9 cellular contexts compared by ENCODE assay signal in genomic region chr5:42948961-42949347, GRCh38.
A peak's percentile ranks its signal among the peaks of the same experiment; 100 is the strongest.
DNase-seq lines count a peak whose midpoint lies in the region; ATAC-seq and TF ChIP-seq lines count a peak whose summit lies in the region.
"Had no signal": no experiment of that assay in that cellular context is flagged by ENCODE, and none has a peak within 500 bp of the region (broad histone marks: within the 10 kb centered on the region; RNA-seq: fewer than 3 reads in every experiment).

No MANE protein-coding gene starts in this region.

- peaks cover 59% of the 10 kb centered on the region for H3K27me3 ChIP-seq in DOHH2 (ENCODE audit: control insufficient read depth, low read length)

- no peaks in the 10 kb centered on the region for H4K20me1 ChIP-seq in DOHH2 (ENCODE audit: control insufficient read depth, insufficient read depth, low read depth, low read length)

- ATAC-seq in HG02884 (IDR thresholded peaks at IDR 0.05; ENCODE audit: unreplicated experiment) (peak; percentile 1), natural killer cell (no peak), HG03469 (IDR thresholded peaks at IDR 0.05; ENCODE audit: unreplicated experiment) (no peak), HG02970 (IDR thresholded peaks at IDR 0.05; ENCODE audit: low FRiP score, unreplicated experiment) (no peak)
- no peak for ATAC-seq in activated naive CD8-positive, alpha-beta T cell treated with anti-CD3 and anti-CD28 coated beads, Interleukin-2, amount 10 ng/mL, durations not matched to agents 7 days and 5 days (ENCODE audit: low read depth)

- H3F3A ChIP-seq in DOHH2 (ENCODE audit: control insufficient read depth, insufficient read depth): no peaks in the 10 kb centered on the region

- no peaks in the 10 kb centered on the region for H3K9me3 Mint-ChIP-seq in activated naive CD8-positive, alpha-beta T cell treated with anti-CD3 and anti-CD28 coated beads, Interleukin-2, amount 10 ng/mL, durations not matched to agents 7 days and 5 days
- peaks cover 0 to 3% of the 10 kb centered on the region in 2 donors for H3K9me3 Mint-ChIP-seq in natural killer cell

- H3K4me1 Mint-ChIP-seq in activated naive CD8-positive, alpha-beta T cell treated with anti-CD3 and anti-CD28 coated beads, Interleukin-2, amount 10 ng/mL, durations not matched to agents 7 days and 5 days: peaks cover 23% of the 10 kb centered on the region
- peaks cover 33 to 44% of the 10 kb centered on the region in 2 donors for H3K4me1 Mint-ChIP-seq in natural killer cell

- DNase-seq in activated naive CD8-positive, alpha-beta T cell treated with anti-CD3 and anti-CD28 coated beads, Interleukin-2, amount 10 ng/mL, durations not matched to agents 7 days and 5 days: no peak
- DNase-seq in natural killer cell: no peak
- DNase-seq in hepatic stellate cell (ENCODE audit: low spot score): no peak
- no peak for DNase-seq in central memory CD4-positive, alpha-beta T cell
- DNase-seq: posterior cingulate gyrus had no signal

- POLR2A ChIA-PET in activated naive CD8-positive, alpha-beta T cell treated with anti-CD3 and anti-CD28 coated beads, Interleukin-2, amount 10 ng/mL, durations not matched to agents 7 days and 5 days (lab: Charles Lee): interaction anchor here (0.9 to 9.0 kb wide), 11 partner anchors 10 to 1045 kb away, joined by 3 to 303 read pairs (median 29); partner anchors contain the start of genes ANXA2R, RIMOC1 and ZNF131

- no peaks in the 10 kb centered on the region for H3K9me2 ChIP-seq in DOHH2 (replicated peaks; ENCODE audit: control insufficient read depth, low read length)

- H3K4me3 ChIP-seq in DOHH2 (ENCODE audit: low read length): peak overlapping the region; percentile 26

- intact Hi-C loops in natural killer cell (cut with micrococcal nuclease): loop anchor here (1.0 kb wide), 2 partner anchors 91 to 156 kb away; partner anchors contain the start of gene ANXA2R

- H3K4me1 ChIP-seq in DOHH2 (ENCODE audit: control insufficient read depth, low read length): peaks cover 32% of the 10 kb centered on the region

- peak overlapping the region; percentile 61 for H3K4me2 ChIP-seq in DOHH2 (ENCODE audit: low read length)

- H3K4me3 Mint-ChIP-seq in activated naive CD8-positive, alpha-beta T cell treated with anti-CD3 and anti-CD28 coated beads, Interleukin-2, amount 10 ng/mL, durations not matched to agents 7 days and 5 days: peak overlapping the region; percentile 96
- peak overlapping the region; percentile 88 for H3K4me3 Mint-ChIP-seq in natural killer cell

- H3K27ac ChIP-seq in DOHH2 (ENCODE audit: low read depth, low read length): no peak overlapping the region

- H3K27me3 Mint-ChIP-seq in activated naive CD8-positive, alpha-beta T cell treated with anti-CD3 and anti-CD28 coated beads, Interleukin-2, amount 10 ng/mL, durations not matched to agents 7 days and 5 days: no peaks in the 10 kb centered on the region
- no peaks in the 10 kb centered on the region for H3K27me3 Mint-ChIP-seq in natural killer cell (ENCODE audit: low read depth in 2 of 2)

- no peaks in the 10 kb centered on the region for H3K9me3 ChIP-seq in DOHH2 (ENCODE audit: control insufficient read depth, insufficient read depth, low read length)

- H3K36me3 ChIP-seq in DOHH2 (ENCODE audit: control insufficient read depth, low read length): no peaks in the 10 kb centered on the region

- no peaks in the 10 kb centered on the region for H3K79me2 ChIP-seq in DOHH2 (ENCODE audit: control insufficient read depth, low read length)

- TF ChIP-seq CTCF in DOHH2 (IDR thresholded peaks at IDR 0.05; ENCODE audit: low read depth, low read length, poor library complexity, severe bottlenecking) (no peak), natural killer cell (IDR thresholded peaks at IDR 0.05) (no peak)

- peak overlapping the region; percentile 100 for H3K27ac Mint-ChIP-seq in activated naive CD8-positive, alpha-beta T cell treated with anti-CD3 and anti-CD28 coated beads, Interleukin-2, amount 10 ng/mL, durations not matched to agents 7 days and 5 days
- H3K27ac Mint-ChIP-seq in natural killer cell: peak overlapping the region; percentile 97 to 99

- H3K36me3 Mint-ChIP-seq in activated naive CD8-positive, alpha-beta T cell treated with anti-CD3 and anti-CD28 coated beads, Interleukin-2, amount 10 ng/mL, durations not matched to agents 7 days and 5 days: peaks cover 8% of the 10 kb centered on the region
- H3K36me3 Mint-ChIP-seq in natural killer cell: no peaks in the 10 kb centered on the region
